Comparison of ENCODE assay signal across 1 cellular context in genomic region chr4:186699298-186699697, GRCh38.
TF ChIP-seq lines count a peak whose summit lies in the region.

No MANE protein-coding gene starts in this region.

TF ChIP-seq in HepG2, 621 proteins besides CTCF, POLR2A, EP300 and RAD21 (continued from another document):
- TF ChIP-seq ARID5B (CRISPR knock-in tag; IDR thresholded peaks at IDR 0.05) (peak; percentile 48; the same call in 1 of the 2 replicates), SOX5 (CRISPR knock-in tag; IDR thresholded peaks at IDR 0.05; ENCODE audit: borderline replicate concordance) (peak; percentile 16; the same call in 1 of the 2 replicates), CREB1 (IDR thresholded peaks at IDR 0.05) (no peak), CREB1 (CRISPR knock-in tag; IDR thresholded peaks at IDR 0.05) (0 out of 2 replicates have a peak, but pooled peaks have one; percentile 17), HNF4A (CRISPR knock-in tag; IDR thresholded peaks at IDR 0.05) (0 out of 2 replicates have a peak, but pooled peaks have one; percentile 37), TEAD2 (CRISPR knock-in tag; IDR thresholded peaks at IDR 0.05) (no peak), NCOA2 (CRISPR knock-in tag; IDR thresholded peaks at IDR 0.05) (0 out of 2 replicates have a peak, but pooled peaks have one; percentile 14)
